12 cellular contexts compared by ENCODE assay signal in the genomic region with DNA sequence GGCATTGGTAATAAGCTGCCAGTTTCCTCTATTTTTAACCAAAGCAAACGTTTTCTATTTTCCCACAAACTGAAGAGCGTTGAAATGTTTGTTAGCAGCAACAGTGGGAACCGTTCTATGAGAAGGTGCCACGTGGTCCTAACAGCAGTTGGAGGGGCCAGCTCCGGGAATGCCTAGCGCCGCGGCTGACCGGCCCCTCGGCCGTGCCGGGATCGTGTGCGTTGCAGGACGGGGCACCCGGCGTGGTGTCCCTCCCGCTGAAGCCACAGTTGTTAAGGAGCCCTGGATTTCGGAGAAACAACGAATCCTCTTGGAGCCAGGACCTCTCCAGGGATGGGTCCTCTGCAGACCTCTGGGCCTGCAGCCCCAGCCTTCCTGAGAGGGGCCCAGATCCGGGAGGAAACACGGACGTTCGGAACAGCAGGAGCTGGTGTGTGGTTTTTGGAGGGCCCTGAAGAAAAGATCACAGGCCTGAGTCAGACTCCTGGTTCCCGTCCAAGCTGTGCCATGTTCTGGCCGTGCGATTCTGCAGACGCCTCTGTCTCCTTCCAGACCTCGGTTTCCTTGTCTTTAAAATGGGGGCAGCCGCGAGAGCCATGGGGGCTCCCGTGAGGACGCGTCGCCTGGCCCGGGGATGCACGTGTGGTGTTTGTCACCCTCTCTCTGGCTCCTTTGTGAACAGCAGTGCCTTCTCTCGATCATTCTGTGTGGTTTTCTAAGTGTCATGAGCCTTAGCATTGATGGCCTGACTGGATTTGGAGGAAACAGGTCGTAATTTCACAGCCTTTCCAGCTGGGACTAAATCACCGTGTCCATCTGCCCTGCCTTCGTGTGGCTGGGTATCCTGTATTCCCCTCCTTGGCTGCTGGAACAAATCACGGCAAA. TPM values are rescaled to one million over a fixed set of nuclear protein-coding genes. Genes with fewer than 3 reads are reported as not detected.
DNase-seq lines count a peak whose midpoint lies in the region; ATAC-seq, FAIRE-seq and TF ChIP-seq lines count a peak whose summit lies in the region.
"Had no signal": no experiment of that assay in that cellular context is flagged by ENCODE, and none has a peak within 500 bp of the region (broad histone marks: within the 10 kb centered on the region; RNA-seq: fewer than 3 reads in every experiment).

No MANE protein-coding gene starts in this region.

- peak overlapping the region; percentile 24 for H3K9ac ChIP-seq in astrocyte (ENCODE audit: low read length)
- H3K9ac ChIP-seq in skeletal muscle tissue (ENCODE audit: low read depth in 1 of 3, low read length in 3 of 3), result peak overlapping the region; percentile 38 to 77 (median 62)

- peaks cover 2% of the 10 kb centered on the region for H3K27me3 Mint-ChIP-seq in astrocyte (ENCODE audit: low read depth, unreplicated experiment)

- no peaks in the 10 kb centered on the region for H3K9me3 Mint-ChIP-seq in astrocyte (ENCODE audit: unreplicated experiment)

- H3K4me1 Mint-ChIP-seq in astrocyte (ENCODE audit: low read depth, unreplicated experiment), result no peaks in the 10 kb centered on the region

- peaks cover 5% of the 10 kb centered on the region for H3K36me3 Mint-ChIP-seq in astrocyte (ENCODE audit: low read depth, unreplicated experiment)

- H3K4me3 Mint-ChIP-seq in astrocyte (ENCODE audit: unreplicated experiment), result no peak overlapping the region

- H2AFZ ChIP-seq in astrocyte (ENCODE audit: low read depth, low read length), result no peak overlapping the region

- H3K27me3 ChIP-seq in astrocyte (ENCODE audit: insufficient read depth, low read length) (no peaks in the 10 kb centered on the region), skeletal muscle tissue (ENCODE audit: control insufficient read depth in 3 of 3, insufficient read depth in 3 of 3, low read length in 3 of 3) (no peaks in the 10 kb centered on the region)

- peaks cover 53% of the 10 kb centered on the region for H3K4me1 ChIP-seq in astrocyte (ENCODE audit: insufficient read depth, low read length)
- H3K4me1 ChIP-seq in skeletal muscle tissue (ENCODE audit: control insufficient read depth in 3 of 3, insufficient read depth in 3 of 3, low read length in 3 of 3), result peaks cover 71 to 90% (median 82%) of the 10 kb centered on the region in 3 donors

- H3K4me3 ChIP-seq in astrocyte (ENCODE audit: insufficient read depth, low read depth, low read length) (no peak overlapping the region), skeletal muscle tissue (ENCODE audit: low read length in 3 of 3) (peak overlapping the region in 2 of 3 donors; percentile 13 to 34)

- peaks cover 70% of the 10 kb centered on the region for H4K20me1 ChIP-seq in astrocyte (ENCODE audit: insufficient read depth, low read length)

- peak overlapping the region; percentile 75 for H3K27ac Mint-ChIP-seq in astrocyte (ENCODE audit: unreplicated experiment)

- intact Hi-C loops in head of caudate nucleus (cut with DNase I), result no loop called here

- peak; percentile 74 for DNase-seq in astrocyte (ENCODE audit: low read depth)
- peak; percentile 16 for DNase-seq in fibroblast of the conjunctiva (ENCODE audit: low read depth)
- DNase-seq in nucleus accumbens (lab: John Stamatoyannopoulos, UW), result no peak
- no peak for DNase-seq in head of caudate nucleus
- no peak for DNase-seq in activated T-cell treated with anti-CD3 and anti-CD28 coated beads, Interleukin-2, amount 50 U/mL, for 48 hours
- DNase-seq: amygdala, Kasumi-1, NCI-H446 treated with DMSO at 0.1 percent for 48 hours had no signal

- FAIRE-seq in astrocyte (lab: Jason Lieb, UNC), result no peak
- FAIRE-seq: GM18507 had no signal

- ATAC-seq in HG03342 (IDR thresholded peaks at IDR 0.05; ENCODE audit: unreplicated experiment), result no peak

- H3K27ac ChIP-seq in C4-2B, result peak overlapping the region; percentile 94
- peak overlapping the region; percentile 6 for H3K27ac ChIP-seq in astrocyte (ENCODE audit: low read depth, low read length)
- H3K27ac ChIP-seq in skeletal muscle tissue (ENCODE audit: low read depth, low read length), result peak overlapping the region; percentile 94

- H3K4me2 ChIP-seq in astrocyte (ENCODE audit: low read length), result peak overlapping the region; percentile 31

- peaks cover 3% of the 10 kb centered on the region for H3K36me3 ChIP-seq in astrocyte (ENCODE audit: insufficient read depth, low read length)
- H3K36me3 ChIP-seq in skeletal muscle tissue (ENCODE audit: control insufficient read depth in 3 of 3, insufficient read depth in 3 of 3, low read length in 3 of 3), result peaks cover 0 to 2% (median 2%) of the 10 kb centered on the region in 3 donors

- no peaks in the 10 kb centered on the region for H3K9me3 ChIP-seq in astrocyte (ENCODE audit: insufficient read depth, low read depth, low read length)
- no peaks in the 10 kb centered on the region for H3K9me3 ChIP-seq in skeletal muscle tissue (ENCODE audit: control insufficient read depth in 3 of 3, low read length in 3 of 3)

- peaks cover 81% of the 10 kb centered on the region for H3K79me2 ChIP-seq in astrocyte (ENCODE audit: insufficient read depth, low read length)

- no peak for TF ChIP-seq CTCF in C4-2B (conservative IDR thresholded peaks at IDR 0.05)
- TF ChIP-seq CTCF in astrocyte (IDR thresholded peaks at IDR 0.05; ENCODE audit: insufficient read depth, low read depth, low read length), result no peak

RNA-seq across cellular contexts. Expression of gene FAM20C, which starts 40.4 kb away (rescaled TPM):
- total RNA-seq in astrocyte, result 10.0 and 10.6 TPM in 2 replicates
- total RNA-seq in skeletal muscle tissue, result 14.6 TPM

RNA-seq across cellular contexts. Expression of gene FOXL3, which starts 57.2 kb away (rescaled TPM):
- total RNA-seq in astrocyte (not detected in 2 replicates), skeletal muscle tissue (not detected)

Comparison
In these comparisons a context has a peak if more than half of its experiments do, and no peak if none do; other contexts are left out.
1. H3K27ac ChIP-seq: peak in every context shown above with its lines; median percentile 94 in C4-2B; 94 in skeletal muscle tissue; 6 in astrocyte.
2. DNase-seq: peak in astrocyte (single experiment) and fibroblast of the conjunctiva (single experiment); none in nucleus accumbens (0 of 56), head of caudate nucleus (0 of 42) and activated T-cell treated with anti-CD3 and anti-CD28 coated beads, Interleukin-2, amount 50 U/mL, for 48 hours (0 of 2).